11 cellular contexts compared by ENCODE assay signal in genomic region chr10:8026349-8027259, GRCh38. TPM values are rescaled to one million over a fixed set of nuclear protein-coding genes. Genes with fewer than 3 reads are reported as not detected.
DNase-seq lines count a peak whose midpoint lies in the region; ATAC-seq lines count a peak whose summit lies in the region.
"Had no signal": no experiment of that assay in that cellular context is flagged by ENCODE, and none has a peak within 500 bp of the region (broad histone marks: within the 10 kb centered on the region; RNA-seq: fewer than 3 reads in every experiment).

No MANE protein-coding gene starts in this region.

- no peaks in the 10 kb centered on the region for H3K9me3 ChIP-seq in duodenal mucosa (ENCODE audit: control insufficient read depth in 1 of 2, low read length in 2 of 2)
- H3K9me3 ChIP-seq: BLaER1 treated with 17β-estradiol and CSF1 and Interleukin-3, amounts not matched to agents 10 nM and 100 nM had no signal

- no peak for DNase-seq in activated T-cell treated with anti-CD3 and anti-CD28 coated beads, Interleukin-2, amount 50 U/mL, for 24 hours
- DNase-seq in activated T-cell treated with anti-CD3 and anti-CD28 coated beads, Interleukin-2, amount 50 U/mL, for 1 hour = no peak
- DNase-seq in M059J (ENCODE audit: low read depth) (peak; percentile 18), SIG-M5 treated with dmso at 0.1 percent for 504 hours (lab: John Stamatoyannopoulos, UW; ENCODE audit: unreplicated experiment) (no peak), ACHN (no peak), occipital lobe (lab: John Stamatoyannopoulos, UW) (no peak)
- DNase-seq: anterior cingulate cortex, erythroblast had no signal

- H3K27ac Mint-ChIP-seq in activated T-cell treated with anti-CD3 and anti-CD28 coated beads, Interleukin-2, amount 50 U/mL, for 24 hours = no peak overlapping the region
- H3K27ac Mint-ChIP-seq in stimulated activated memory B cell treated with anti-CD40 and anti-IgM and Interleukin-4, amounts not matched to agents 10 μg/mL and 1 μg/mL and 100 μg/mL, for 72 hours = no peak overlapping the region

- H3K9me3 Mint-ChIP-seq in activated T-cell treated with anti-CD3 and anti-CD28 coated beads, Interleukin-2, amount 50 U/mL, for 24 hours = no peaks in the 10 kb centered on the region
- no peaks in the 10 kb centered on the region for H3K9me3 Mint-ChIP-seq in stimulated activated memory B cell treated with anti-CD40 and anti-IgM and Interleukin-4, amounts not matched to agents 10 μg/mL and 1 μg/mL and 100 μg/mL, for 72 hours

- ATAC-seq in stimulated activated memory B cell treated with anti-CD40 and anti-IgM and Interleukin-4, amounts not matched to agents 10 μg/mL and 1 μg/mL and 100 μg/mL, for 72 hours = no peak

- peaks cover 13 to 18% of the 10 kb centered on the region in 2 donors for H3K27me3 ChIP-seq in duodenal mucosa (ENCODE audit: control insufficient read depth in 1 of 2, insufficient read depth in 2 of 2, low read length in 2 of 2)

- in situ Hi-C loops in ACHN (cut with HindIII; ENCODE audit: low pct_ligation_motif_present, low pct_unique_long_range_greater_than_20kb, low sequenced_read_pairs) = no loop called here

- no peaks in the 10 kb centered on the region for H3K36me3 ChIP-seq in duodenal mucosa (ENCODE audit: control insufficient read depth in 1 of 2, insufficient read depth in 2 of 2, low read length in 2 of 2)
- H3K36me3 ChIP-seq: BLaER1 treated with 17β-estradiol and CSF1 and Interleukin-3, amounts not matched to agents 10 nM and 100 nM had no signal

- H3K36me3 Mint-ChIP-seq in activated T-cell treated with anti-CD3 and anti-CD28 coated beads, Interleukin-2, amount 50 U/mL, for 24 hours (ENCODE audit: low read depth) = no peaks in the 10 kb centered on the region
- no peaks in the 10 kb centered on the region for H3K36me3 Mint-ChIP-seq in stimulated activated memory B cell treated with anti-CD40 and anti-IgM and Interleukin-4, amounts not matched to agents 10 μg/mL and 1 μg/mL and 100 μg/mL, for 72 hours

- peaks cover 54% of the 10 kb centered on the region for H3K27me3 Mint-ChIP-seq in activated T-cell treated with anti-CD3 and anti-CD28 coated beads, Interleukin-2, amount 50 U/mL, for 24 hours
- peaks cover 47% of the 10 kb centered on the region for H3K27me3 Mint-ChIP-seq in stimulated activated memory B cell treated with anti-CD40 and anti-IgM and Interleukin-4, amounts not matched to agents 10 μg/mL and 1 μg/mL and 100 μg/mL, for 72 hours

- no peak overlapping the region for H3K27ac ChIP-seq in duodenal mucosa (ENCODE audit: low read depth, low read length)
- H3K27ac ChIP-seq: BLaER1 treated with 17β-estradiol and CSF1 and Interleukin-3, amounts not matched to agents 10 nM and 100 nM had no signal

- H3K4me3 Mint-ChIP-seq in activated T-cell treated with anti-CD3 and anti-CD28 coated beads, Interleukin-2, amount 50 U/mL, for 24 hours = peak overlapping the region; percentile 63
- H3K4me3 Mint-ChIP-seq in stimulated activated memory B cell treated with anti-CD40 and anti-IgM and Interleukin-4, amounts not matched to agents 10 μg/mL and 1 μg/mL and 100 μg/mL, for 72 hours = peak overlapping the region; percentile 48

- no peaks in the 10 kb centered on the region for H3K4me1 ChIP-seq in duodenal mucosa (ENCODE audit: control insufficient read depth in 1 of 2, insufficient read depth in 2 of 2, low read length in 2 of 2)
- H3K4me1 ChIP-seq: BLaER1 treated with 17β-estradiol and CSF1 and Interleukin-3, amounts not matched to agents 10 nM and 100 nM had no signal

- H3K4me1 Mint-ChIP-seq in activated T-cell treated with anti-CD3 and anti-CD28 coated beads, Interleukin-2, amount 50 U/mL, for 24 hours (ENCODE audit: low read depth) = peaks cover 8% of the 10 kb centered on the region
- H3K4me1 Mint-ChIP-seq in stimulated activated memory B cell treated with anti-CD40 and anti-IgM and Interleukin-4, amounts not matched to agents 10 μg/mL and 1 μg/mL and 100 μg/mL, for 72 hours = peaks cover 5% of the 10 kb centered on the region

- H3K9ac ChIP-seq in duodenal mucosa (ENCODE audit: low read depth in 1 of 2, low read length in 2 of 2) = no peak overlapping the region
- H3K9ac ChIP-seq: BLaER1 treated with 17β-estradiol and CSF1 and Interleukin-3, amounts not matched to agents 10 nM and 100 nM had no signal

- peak overlapping the region; percentile 30 to 41 for H3K4me3 ChIP-seq in duodenal mucosa (ENCODE audit: low read depth in 1 of 2, low read length in 2 of 2)
- H3K4me3 ChIP-seq: BLaER1 treated with 17β-estradiol and CSF1 and Interleukin-3, amounts not matched to agents 10 nM and 100 nM had no signal

RNA-seq across cellular contexts. Expression of gene GATA3, which starts 27.9 kb away (rescaled TPM):
- total RNA-seq in M059J (2014; rRNA removed; shearing (Covaris generic)) = 2.3 and 3.3 TPM in 2 replicates
- not detected for total RNA-seq in occipital lobe
